15 cellular contexts compared by ENCODE assay signal in genomic region chr19:38284422-38284821, GRCh38. TPM values are rescaled to one million over a fixed set of nuclear protein-coding genes. Genes with fewer than 3 reads are reported as not detected.
A peak's percentile ranks its signal among the peaks of the same experiment; 100 is the strongest.
DNase-seq lines count a peak whose midpoint lies in the region; ATAC-seq and TF ChIP-seq lines count a peak whose summit lies in the region.
"Had no signal": no experiment of that assay in that cellular context is flagged by ENCODE, and none has a peak within 500 bp of the region (broad histone marks: within the 10 kb centered on the region; RNA-seq: fewer than 3 reads in every experiment).

No MANE protein-coding gene starts in this region.

- H2BK120ac ChIP-seq in neuronal stem cell (ENCODE audit: low read depth, low read length) = no peak overlapping the region

- no CpG with 5 or more reads among the region's 7 CpGs for WGBS in neuronal stem cell (ENCODE audit: extremely low coverage in 2 of 2, insufficient read length in 2 of 2, insufficient replicate concordance in 1 of 2), 2 donors

- H3K36me3 Mint-ChIP-seq in activated T-helper 1 cell treated with anti-CD3 and anti-CD28 coated beads, Interleukin-12 subunit alpha, Interleukin-12 subunit beta, Interleukin-2, Interleukin-4 antibody, amounts not matched to agents 30 ng/mL and 10 ng/mL and 1 ng/mL, durations not matched to agents 14 hours and 24 hours and 36 hours (ENCODE audit: low read depth) = peaks cover 7% of the 10 kb centered on the region

- intact Hi-C loops in activated T-helper 1 cell treated with anti-CD3 and anti-CD28 coated beads, Interleukin-12 subunit alpha, Interleukin-12 subunit beta, Interleukin-2, Interleukin-4 antibody, amounts not matched to agents 30 ng/mL and 10 ng/mL and 1 ng/mL, durations not matched to agents 14 hours and 24 hours and 36 hours (cut with micrococcal nuclease) = no loop called here

- no peaks in the 10 kb centered on the region for H3K27me3 ChIP-seq in neuronal stem cell (ENCODE audit: control insufficient read depth in 3 of 3, insufficient read depth in 3 of 3, low read depth in 1 of 3, low read length in 3 of 3)

- no peak overlapping the region for H3K4me2 ChIP-seq in neuronal stem cell (ENCODE audit: insufficient read depth, low read length, poor library complexity, severe bottlenecking)

- TF ChIP-seq CTCF in GM13976 (IDR thresholded peaks at IDR 0.05; ENCODE audit: borderline replicate concordance, control extremely low read depth, extremely low read depth, insufficient read depth, missing control alignments) = no peak

- H3K27ac ChIP-seq in neuronal stem cell (replicated peaks; ENCODE audit: low read length) = no peak overlapping the region

- H3K36me3 ChIP-seq in neuronal stem cell (replicated peaks in 1 of 2; ENCODE audit: control insufficient read depth in 2 of 2, insufficient read depth in 2 of 2, low read length in 2 of 2) = no peaks in the 10 kb centered on the region

- H2AK5ac ChIP-seq in neuronal stem cell (ENCODE audit: low read depth, low read length) = no peak overlapping the region

- no peak overlapping the region for H3K23ac ChIP-seq in neuronal stem cell (ENCODE audit: low read depth, low read length, poor library complexity)

- no peak overlapping the region for H2BK5ac ChIP-seq in neuronal stem cell (ENCODE audit: low read length)

- no peak overlapping the region for H2BK15ac ChIP-seq in neuronal stem cell (ENCODE audit: low read length)

- H2AFZ ChIP-seq in neuronal stem cell (ENCODE audit: low read length) = peak overlapping the region; percentile 79

- H2BK12ac ChIP-seq in neuronal stem cell (ENCODE audit: low read length) = no peak overlapping the region

- no peak for ATAC-seq in GM18498 (IDR thresholded peaks at IDR 0.05; ENCODE audit: unreplicated experiment)
- no peak for ATAC-seq in HG02798 (IDR thresholded peaks at IDR 0.05; ENCODE audit: poor library complexity, unreplicated experiment)
- ATAC-seq in HG02571 (IDR thresholded peaks at IDR 0.05; ENCODE audit: unreplicated experiment) = no peak
- ATAC-seq: left colon had no signal

- no peak overlapping the region for H3K14ac ChIP-seq in neuronal stem cell (ENCODE audit: low read length)

- no peak overlapping the region for H3K18ac ChIP-seq in neuronal stem cell (ENCODE audit: low read length)

- peak overlapping the region; percentile 67 for H3K27ac Mint-ChIP-seq in activated T-helper 1 cell treated with anti-CD3 and anti-CD28 coated beads, Interleukin-12 subunit alpha, Interleukin-12 subunit beta, Interleukin-2, Interleukin-4 antibody, amounts not matched to agents 30 ng/mL and 10 ng/mL and 1 ng/mL, durations not matched to agents 14 hours and 24 hours and 36 hours

- no peaks in the 10 kb centered on the region for H3K79me1 ChIP-seq in neuronal stem cell (ENCODE audit: low read depth, low read length)

- H3K4me3 Mint-ChIP-seq in activated T-helper 1 cell treated with anti-CD3 and anti-CD28 coated beads, Interleukin-12 subunit alpha, Interleukin-12 subunit beta, Interleukin-2, Interleukin-4 antibody, amounts not matched to agents 30 ng/mL and 10 ng/mL and 1 ng/mL, durations not matched to agents 14 hours and 24 hours and 36 hours = no peak overlapping the region
- H3K4me3 Mint-ChIP-seq: CD4-positive, alpha-beta memory T cell; neural crest cell had no signal

- H3K9ac ChIP-seq in neuronal stem cell (ENCODE audit: low read depth, low read length, poor library complexity) = no peak overlapping the region

- no peak overlapping the region for H4K8ac ChIP-seq in neuronal stem cell (ENCODE audit: low read depth, low read length)

- H3K9me3 ChIP-seq in neuronal stem cell (replicated peaks in 1 of 2; ENCODE audit: control insufficient read depth in 2 of 2, insufficient read depth in 1 of 2, low read depth in 1 of 2, low read length in 2 of 2) = no peaks in the 10 kb centered on the region

- H3K4ac ChIP-seq in neuronal stem cell (ENCODE audit: low read length) = no peak overlapping the region

- H3K27me3 Mint-ChIP-seq in activated T-helper 1 cell treated with anti-CD3 and anti-CD28 coated beads, Interleukin-12 subunit alpha, Interleukin-12 subunit beta, Interleukin-2, Interleukin-4 antibody, amounts not matched to agents 30 ng/mL and 10 ng/mL and 1 ng/mL, durations not matched to agents 14 hours and 24 hours and 36 hours (ENCODE audit: insufficient read depth) = no peaks in the 10 kb centered on the region
- H3K27me3 Mint-ChIP-seq: CD4-positive, alpha-beta memory T cell had no signal

- H3K4me1 ChIP-seq in neuronal stem cell (ENCODE audit: control insufficient read depth in 2 of 2, insufficient read depth in 1 of 2, low read depth in 1 of 2, low read length in 2 of 2) = peaks cover 10 to 13% of the 10 kb centered on the region in 2 donors

- peaks cover 24% of the 10 kb centered on the region for H3K4me1 Mint-ChIP-seq in activated T-helper 1 cell treated with anti-CD3 and anti-CD28 coated beads, Interleukin-12 subunit alpha, Interleukin-12 subunit beta, Interleukin-2, Interleukin-4 antibody, amounts not matched to agents 30 ng/mL and 10 ng/mL and 1 ng/mL, durations not matched to agents 14 hours and 24 hours and 36 hours (ENCODE audit: low read depth)

- H3K4me3 ChIP-seq in neuronal stem cell (ENCODE audit: low read length in 2 of 2) = no peak overlapping the region

- peak; percentile 70 for DNase-seq in GM13976 (ENCODE audit: low spot score)
- peak; percentile 89 for DNase-seq in MV-4-11 (lab: John Stamatoyannopoulos, UW)
- no peak for DNase-seq in activated T-helper 1 cell treated with anti-CD3 and anti-CD28 coated beads, Interleukin-12 subunit alpha, Interleukin-12 subunit beta, Interleukin-2, Interleukin-4 antibody, amounts not matched to agents 30 ng/mL and 10 ng/mL and 1 ng/mL, durations not matched to agents 14 hours and 24 hours and 36 hours (ENCODE audit: low spot score)
- DNase-seq in neuronal stem cell (ENCODE audit: low spot score) = no peak
- DNase-seq: activated CD4-positive, alpha-beta T cell treated with anti-CD3 and anti-CD28 coated beads, Interleukin-2, amount 50 U/mL, for 4 hours; activated naive CD4-positive, alpha-beta T cell; CD4-positive, alpha-beta memory T cell; left colon; NCI-H1694; NCI-H748 treated with DMSO at 0.1 percent for 48 hours had no signal

- in situ Hi-C loops in GM13976 (cut with MboI; ENCODE audit: low sequenced_read_pairs, unreplicated experiment) = no loop called here

- H3K9me3 Mint-ChIP-seq in activated T-helper 1 cell treated with anti-CD3 and anti-CD28 coated beads, Interleukin-12 subunit alpha, Interleukin-12 subunit beta, Interleukin-2, Interleukin-4 antibody, amounts not matched to agents 30 ng/mL and 10 ng/mL and 1 ng/mL, durations not matched to agents 14 hours and 24 hours and 36 hours = no peaks in the 10 kb centered on the region
- H3K9me3 Mint-ChIP-seq: CD4-positive, alpha-beta memory T cell; neural crest cell had no signal

- H4K91ac ChIP-seq in neuronal stem cell (ENCODE audit: low read depth, low read length, poor library complexity) = no peak overlapping the region

RNA-seq across cellular contexts. Expression of gene C19orf33, which starts 19.6 kb away (rescaled TPM):
- 0.71 TPM in 1 of 2 replicates, not detected in the other for total RNA-seq in activated T-helper 1 cell treated with anti-CD3 and anti-CD28 coated beads, Interleukin-12 subunit alpha, Interleukin-12 subunit beta, Interleukin-2, Interleukin-4 antibody, amounts not matched to agents 30 ng/mL and 10 ng/mL and 1 ng/mL, durations not matched to agents 14 hours and 24 hours and 36 hours
- polyA plus RNA-seq in neuronal stem cell (2013, experiment 1 of 2) = not detected
- not detected for polyA plus RNA-seq in neuronal stem cell (2013, experiment 2 of 2)
- total RNA-seq: CD4-positive, alpha-beta memory T cell; neural crest cell; skeletal muscle tissue had no signal
- polyA plus RNA-seq: CD4-positive, alpha-beta memory T cell had no signal

RNA-seq across cellular contexts. Expression of gene SPINT2, which starts 20.0 kb away (rescaled TPM):
- 79.6 and 86.8 TPM in 2 replicates for total RNA-seq in activated T-helper 1 cell treated with anti-CD3 and anti-CD28 coated beads, Interleukin-12 subunit alpha, Interleukin-12 subunit beta, Interleukin-2, Interleukin-4 antibody, amounts not matched to agents 30 ng/mL and 10 ng/mL and 1 ng/mL, durations not matched to agents 14 hours and 24 hours and 36 hours
- polyA plus RNA-seq in neuronal stem cell (2013, experiment 1 of 2) = 42.1 TPM
- 42.3 TPM for polyA plus RNA-seq in neuronal stem cell (2013, experiment 2 of 2)

RNA-seq across cellular contexts. Expression of gene PPP1R14A, which starts 28.2 kb away (rescaled TPM):
- total RNA-seq in activated T-helper 1 cell treated with anti-CD3 and anti-CD28 coated beads, Interleukin-12 subunit alpha, Interleukin-12 subunit beta, Interleukin-2, Interleukin-4 antibody, amounts not matched to agents 30 ng/mL and 10 ng/mL and 1 ng/mL, durations not matched to agents 14 hours and 24 hours and 36 hours = 65.1 and 66.9 TPM in 2 replicates
- 8.9 TPM for polyA plus RNA-seq in neuronal stem cell (2013, experiment 1 of 2)
- 8.3 TPM for polyA plus RNA-seq in neuronal stem cell (2013, experiment 2 of 2)
- total RNA-seq: CD4-positive, alpha-beta memory T cell had no signal
- polyA plus RNA-seq: CD4-positive, alpha-beta memory T cell had no signal

RNA-seq across cellular contexts. Expression of gene YIF1B, which starts 31.3 kb away (rescaled TPM):
- 89.8 and 96.0 TPM in 2 replicates for total RNA-seq in activated T-helper 1 cell treated with anti-CD3 and anti-CD28 coated beads, Interleukin-12 subunit alpha, Interleukin-12 subunit beta, Interleukin-2, Interleukin-4 antibody, amounts not matched to agents 30 ng/mL and 10 ng/mL and 1 ng/mL, durations not matched to agents 14 hours and 24 hours and 36 hours
- 67.9 TPM for polyA plus RNA-seq in neuronal stem cell (2013, experiment 1 of 2)
- 67.6 TPM for polyA plus RNA-seq in neuronal stem cell (2013, experiment 2 of 2)

RNA-seq across cellular contexts. Expression of gene KCNK6, which starts 35.2 kb away (rescaled TPM):
- 21.1 and 22.1 TPM in 2 replicates for total RNA-seq in activated T-helper 1 cell treated with anti-CD3 and anti-CD28 coated beads, Interleukin-12 subunit alpha, Interleukin-12 subunit beta, Interleukin-2, Interleukin-4 antibody, amounts not matched to agents 30 ng/mL and 10 ng/mL and 1 ng/mL, durations not matched to agents 14 hours and 24 hours and 36 hours
- 0.49 TPM for polyA plus RNA-seq in neuronal stem cell (2013, experiment 1 of 2)
- 0.43 TPM for polyA plus RNA-seq in neuronal stem cell (2013, experiment 2 of 2)
- total RNA-seq: neural crest cell had no signal

Comparison
In these comparisons a context has a peak if more than half of its experiments do, and no peak if none do; other contexts are left out.
1. DNase-seq: peak in GM13976 (single experiment) and MV-4-11 (single experiment); none in activated T-helper 1 cell treated with anti-CD3 and anti-CD28 coated beads, Interleukin-12 subunit alpha, Interleukin-12 subunit beta, Interleukin-2, Interleukin-4 antibody, amounts not matched to agents 30 ng/mL and 10 ng/mL and 1 ng/mL, durations not matched to agents 14 hours and 24 hours and 36 hours (single experiment) and neuronal stem cell (single experiment).